9 cellular contexts compared by ENCODE assay signal in the genomic region with DNA sequence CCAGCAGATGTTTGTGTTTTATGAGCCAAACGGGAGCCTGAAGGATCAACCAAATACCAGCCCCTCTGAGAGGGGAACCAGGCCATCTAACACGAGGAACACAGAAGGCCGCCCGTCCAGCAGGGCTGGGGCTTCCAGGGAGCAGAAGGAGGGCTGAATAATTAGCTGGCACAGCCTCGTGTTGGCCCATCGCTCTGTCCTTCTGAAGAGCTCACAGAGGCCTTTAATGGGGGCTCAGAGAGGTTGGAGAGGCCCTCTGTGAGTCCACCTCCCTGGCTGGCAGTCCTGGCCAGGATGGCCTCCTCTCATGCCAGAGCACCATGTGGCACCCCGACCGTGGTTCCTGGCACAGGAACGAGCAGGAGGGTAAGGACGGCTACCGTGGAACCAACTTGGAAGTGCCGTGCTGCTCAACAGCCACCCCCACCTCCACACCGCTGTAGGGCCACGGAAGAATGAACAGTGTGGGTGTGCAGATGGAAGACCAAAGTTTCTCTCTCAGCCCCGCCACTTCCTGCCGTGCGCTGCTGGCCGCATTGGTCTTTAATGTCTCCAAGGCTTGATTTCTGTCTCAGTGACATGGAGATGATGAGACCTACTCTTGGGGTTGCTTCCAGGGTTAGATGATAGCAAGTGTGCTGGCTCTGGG.
DNase-seq lines count a peak whose midpoint lies in the region; ATAC-seq and TF ChIP-seq lines count a peak whose summit lies in the region.
"Had no signal": no experiment of that assay in that cellular context is flagged by ENCODE, and none has a peak within 500 bp of the region (broad histone marks: within the 10 kb centered on the region; RNA-seq: fewer than 3 reads in every experiment).

No MANE protein-coding gene starts in this region.

- no peak overlapping the region for H3K27ac ChIP-seq in mesendoderm (ENCODE audit: low read depth, low read length)
- no peak overlapping the region for H3K27ac ChIP-seq in foreskin keratinocyte
- H3K27ac ChIP-seq in mesenchymal stem cell (ENCODE audit: low read length, poor library complexity, severe bottlenecking), result no peak overlapping the region

- H2BK5ac ChIP-seq in mesendoderm (ENCODE audit: low read length) (no peak overlapping the region), mesenchymal stem cell (ENCODE audit: low read depth, low read length, poor library complexity, severe bottlenecking) (no peak overlapping the region)

- H3K23ac ChIP-seq in mesendoderm (ENCODE audit: low read length), result no peak overlapping the region
- H3K23ac ChIP-seq in mesenchymal stem cell (ENCODE audit: low read length in 2 of 2), result no peak overlapping the region

- H3K18ac ChIP-seq in mesendoderm (ENCODE audit: low read length), result no peak overlapping the region
- H3K18ac ChIP-seq in mesenchymal stem cell (ENCODE audit: low read depth in 1 of 2, low read length in 2 of 2), result peak overlapping the region in 1 of 2 experiments; percentile 1

- no peak overlapping the region for H2BK15ac ChIP-seq in mesendoderm (replicated peaks; ENCODE audit: low read depth)
- no peak overlapping the region for H2BK15ac ChIP-seq in mesenchymal stem cell (ENCODE audit: low read depth, poor library complexity, severe bottlenecking)

- H3K4ac ChIP-seq in mesendoderm (ENCODE audit: low read depth, low read length), result no peak overlapping the region
- H3K4ac ChIP-seq in mesenchymal stem cell (ENCODE audit: low read depth in 1 of 2, low read length in 2 of 2), result no peak overlapping the region

- no peak for TF ChIP-seq CTCF in foreskin keratinocyte (conservative IDR thresholded peaks at IDR 0.05)

- ATAC-seq in HG03039 (IDR thresholded peaks at IDR 0.05; ENCODE audit: unreplicated experiment), result peak; percentile 80
- no peak for ATAC-seq in foreskin keratinocyte

- H3K27me3 ChIP-seq in mesendoderm (ENCODE audit: insufficient read depth, low read length, poor library complexity) (no peaks in the 10 kb centered on the region), foreskin keratinocyte (peaks cover 14% of the 10 kb centered on the region), mesenchymal stem cell (ENCODE audit: control insufficient read depth in 1 of 2, insufficient read depth in 1 of 2, low read length in 2 of 2) (no peaks in the 10 kb centered on the region)
- H3K27me3 ChIP-seq: BE2C had no signal

- H2AFZ ChIP-seq in mesenchymal stem cell (ENCODE audit: low read depth, low read length), result no peak overlapping the region

- H3K9ac ChIP-seq in mesendoderm (ENCODE audit: low read length) (no peak overlapping the region), mesenchymal stem cell (ENCODE audit: low read length) (no peak overlapping the region)

- H2AK5ac ChIP-seq in mesendoderm (ENCODE audit: low read length), result no peak overlapping the region
- no peak overlapping the region for H2AK5ac ChIP-seq in mesenchymal stem cell (ENCODE audit: low read length, severe bottlenecking)

- no peak overlapping the region for H2BK12ac ChIP-seq in mesenchymal stem cell (ENCODE audit: low read length in 2 of 2)

- H4K8ac ChIP-seq in mesendoderm (ENCODE audit: low read depth, low read length) (no peak overlapping the region), mesenchymal stem cell (ENCODE audit: low read length) (no peak overlapping the region)

- H3K79me2 ChIP-seq in mesendoderm (ENCODE audit: control insufficient read depth, insufficient read depth, low read length), result no peaks in the 10 kb centered on the region

- H3K4me1 ChIP-seq in mesendoderm (ENCODE audit: control insufficient read depth, low read depth, low read length), result no peaks in the 10 kb centered on the region
- no peaks in the 10 kb centered on the region for H3K4me1 ChIP-seq in foreskin keratinocyte
- peaks cover 8% of the 10 kb centered on the region for H3K4me1 ChIP-seq in mesenchymal stem cell (ENCODE audit: control insufficient read depth, insufficient read depth, low read depth, low read length)

- H2BK120ac ChIP-seq in mesendoderm (ENCODE audit: low read depth, low read length), result no peak overlapping the region
- H2BK120ac ChIP-seq in mesenchymal stem cell (ENCODE audit: low read depth, low read length), result no peak overlapping the region

- H3K14ac ChIP-seq in mesenchymal stem cell (ENCODE audit: low read length in 2 of 2), result peak overlapping the region in 1 of 2 experiments; percentile 19

- H4K5ac ChIP-seq in mesendoderm (ENCODE audit: low read length), result no peak overlapping the region

- no peak overlapping the region for H4K91ac ChIP-seq in mesenchymal stem cell (ENCODE audit: low read length)

- H3K79me1 ChIP-seq in mesendoderm (ENCODE audit: low read length) (no peaks in the 10 kb centered on the region), mesenchymal stem cell (replicated peaks; ENCODE audit: low read length, poor library complexity, severe bottlenecking) (no peaks in the 10 kb centered on the region)

- peak; percentile 11 to 31 for DNase-seq in stimulated activated CD4-positive, alpha-beta T cell treated with anti-CD3 and anti-CD28 coated beads, Interleukin-15, amount 100 ng/mL, for 48 hours (ENCODE audit: low read depth in 2 of 2)
- no peak for DNase-seq in stimulated activated CD4-positive, alpha-beta T cell treated with anti-CD3 and anti-CD28 coated beads, Interleukin-4, amount 100 ng/mL, for 4 hours
- peak; percentile 3 for DNase-seq in activated T-helper 1 cell treated with Interleukin-2 at 50 U/mL for 16 hours (ENCODE audit: low read depth)
- no peak for DNase-seq in mesendoderm
- no peak for DNase-seq in foreskin keratinocyte
- no peak for DNase-seq in mesenchymal stem cell
- no peak for DNase-seq in islet precursor cell
- DNase-seq: BE2C had no signal

- H3K4me2 ChIP-seq in mesendoderm (ENCODE audit: low read length), result no peak overlapping the region
- H3K4me2 ChIP-seq in mesenchymal stem cell (ENCODE audit: low read length, poor library complexity, severe bottlenecking), result no peak overlapping the region

- H3K56ac ChIP-seq in mesendoderm (ENCODE audit: low read length), result no peak overlapping the region

- H3K4me3 ChIP-seq in mesendoderm (ENCODE audit: low read length) (no peak overlapping the region), mesenchymal stem cell (ENCODE audit: insufficient read depth in 1 of 2, low read depth in 1 of 2, low read length in 2 of 2) (no peak overlapping the region)

- no peaks in the 10 kb centered on the region for H3K9me3 ChIP-seq in mesenchymal stem cell (ENCODE audit: control insufficient read depth, low read length)
- H3K9me3 ChIP-seq: BE2C had no signal

- WGBS in mesendoderm (ENCODE audit: extremely low coverage, insufficient coverage, low lambda C conversion rate), result no CpG with 5 or more reads among the region's 18 CpGs
- WGBS in mesenchymal stem cell, result 89% methylated on average over 17 of the region's 18 CpGs

- H3K36me3 ChIP-seq in mesendoderm (ENCODE audit: control insufficient read depth, insufficient read depth, low read length), result no peaks in the 10 kb centered on the region
- no peaks in the 10 kb centered on the region for H3K36me3 ChIP-seq in mesenchymal stem cell (ENCODE audit: control insufficient read depth in 1 of 2, insufficient read depth in 2 of 2, low read depth in 1 of 2, low read length in 2 of 2)
- H3K36me3 ChIP-seq: BE2C had no signal

Comparison
In these comparisons a context has a peak if more than half of its experiments do, and no peak if none do; other contexts are left out.
1. DNase-seq: peak in stimulated activated CD4-positive, alpha-beta T cell treated with anti-CD3 and anti-CD28 coated beads, Interleukin-15, amount 100 ng/mL, for 48 hours (2 of 2) and activated T-helper 1 cell treated with Interleukin-2 at 50 U/mL for 16 hours (single experiment); none in stimulated activated CD4-positive, alpha-beta T cell treated with anti-CD3 and anti-CD28 coated beads, Interleukin-4, amount 100 ng/mL, for 4 hours (0 of 2), mesendoderm (single experiment), foreskin keratinocyte (0 of 2), mesenchymal stem cell (single experiment) and islet precursor cell (single experiment).